ENCODE assay signal across 8 cellular contexts in the genomic region with DNA sequence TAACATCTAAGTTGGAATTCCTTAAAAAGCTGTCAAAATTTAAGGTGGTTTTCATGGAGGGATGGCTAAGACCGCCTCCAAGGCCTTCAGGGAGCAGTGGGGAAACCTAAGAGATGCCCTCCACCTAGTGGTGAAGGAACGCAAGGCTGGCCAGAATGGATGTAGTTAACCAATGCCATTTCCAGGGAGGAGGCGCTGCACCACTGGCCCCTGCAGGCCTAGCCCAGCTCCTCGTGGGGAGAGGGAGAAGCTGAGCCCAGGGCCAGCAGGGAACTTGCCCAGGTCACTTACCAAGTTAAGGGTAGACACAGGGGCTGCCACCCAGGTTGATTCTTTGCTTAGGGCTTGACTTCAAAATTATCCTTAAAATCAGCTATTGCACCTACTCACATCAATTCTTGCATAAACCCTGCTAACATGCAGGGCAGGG. TPM values are rescaled to one million over a fixed set of nuclear protein-coding genes. Genes with fewer than 3 reads are reported as not detected.
DNase-seq lines count a peak whose midpoint lies in the region; ATAC-seq and TF ChIP-seq lines count a peak whose summit lies in the region.

No MANE protein-coding gene starts in this region.

- H2AFZ ChIP-seq in parathyroid adenoma, result peak overlapping the region; percentile 30

- CTCF ChIA-PET in RWPE1 (lab: Yijun Ruan, JAX), result interaction anchor here (0.6 to 4.1 kb wide), 8 partner anchors 11 to 352 kb away, joined by 3 to 41 read pairs (median 4); no protein-coding TSS in a partner anchor

- H3K4me1 ChIP-seq in foreskin keratinocyte (no peaks in the 10 kb centered on the region), parathyroid adenoma (no peaks in the 10 kb centered on the region)

- no peaks in the 10 kb centered on the region for H3K36me3 ChIP-seq in parathyroid adenoma (ENCODE audit: control insufficient read depth, insufficient read depth, low read length)

- H3K4me2 ChIP-seq in parathyroid adenoma (ENCODE audit: low read length), result no peak overlapping the region

- POLR2A ChIA-PET in RWPE1 (lab: Yijun Ruan, JAX; ENCODE audit: low non-redundant PET), result no interaction called here

- H3K9me3 ChIP-seq in parathyroid adenoma (ENCODE audit: control insufficient read depth, low read length), result no peaks in the 10 kb centered on the region

- H3K9ac ChIP-seq in parathyroid adenoma, result no peak overlapping the region

- peak; percentile 89 for DNase-seq in GM03348 (ENCODE audit: low spot score)
- DNase-seq in H4 (ENCODE audit: low spot score), result peak; percentile 94
- DNase-seq in Kasumi-1 (lab: John Stamatoyannopoulos, UW), result peak; percentile 96 to 98
- peak; percentile 80 for DNase-seq in RWPE1 (ENCODE audit: low spot score)
- peak; percentile 53 for DNase-seq in activated T-helper 9 cell treated with anti-CD3 and anti-CD28 coated beads, Interleukin-2, amount 50 U/mL, for 16 hours (ENCODE audit: low read depth)
- peak; percentile 31 to 64 for DNase-seq in foreskin keratinocyte
- peak; percentile 73 for DNase-seq in ureter (ENCODE audit: low spot score)

- ATAC-seq in foreskin keratinocyte, result peak; percentile 98

- no peak overlapping the region for H3K4me3 ChIP-seq in parathyroid adenoma (ENCODE audit: low read depth, low read length)

- H3K79me2 ChIP-seq in parathyroid adenoma, result no peaks in the 10 kb centered on the region

- H3K27ac ChIP-seq in RWPE1 (no peak overlapping the region), foreskin keratinocyte (no peak overlapping the region), parathyroid adenoma (no peak overlapping the region)

- TF ChIP-seq CTCF in RWPE1 (conservative IDR thresholded peaks at IDR 0.05; ENCODE audit: low read depth), result peak; percentile 93
- TF ChIP-seq CTCF in foreskin keratinocyte (conservative IDR thresholded peaks at IDR 0.05), result peak; percentile 97
- TF ChIP-seq CTCF in parathyroid adenoma (IDR thresholded peaks at IDR 0.05), result peak; percentile 77

- H3K27me3 ChIP-seq in foreskin keratinocyte (peaks cover 2% of the 10 kb centered on the region), parathyroid adenoma (ENCODE audit: control insufficient read depth, insufficient read depth, low read length) (no peaks in the 10 kb centered on the region)

RNA-seq across cellular contexts. Expression of gene FIGNL1, which starts 32.0 kb away (rescaled TPM):
- total RNA-seq in H4 (2014; rRNA removed; shearing (Covaris generic)), result 46.2 and 51.8 TPM in 2 replicates
- total RNA-seq in foreskin keratinocyte (29.5 and 33.5 TPM in 2 replicates), ureter (8.8 TPM)
- polyA plus RNA-seq in foreskin keratinocyte, result 7.5 and 9.1 TPM in 2 replicates
